ENCODE assay signal across 9 cellular contexts in genomic region chr12:54596526-54596946, GRCh38. TPM values are rescaled to one million over a fixed set of nuclear protein-coding genes. Genes with fewer than 3 reads are reported as not detected.
DNase-seq lines count a peak whose midpoint lies in the region; ATAC-seq and TF ChIP-seq lines count a peak whose summit lies in the region.
"Had no signal": no experiment of that assay in that cellular context is flagged by ENCODE, and none has a peak within 500 bp of the region (broad histone marks: within the 10 kb centered on the region; RNA-seq: fewer than 3 reads in every experiment).

No MANE protein-coding gene starts in this region.

- 23 to 29% (median 28%) methylated on average over 3 of the region's 3 CpGs for WGBS in ovary, 3 donors

- TF ChIP-seq POLR2A in HCT116 (IDR thresholded peaks at IDR 0.05; ENCODE audit: borderline replicate concordance, extremely low read depth, insufficient read depth, insufficient read length) (no peak), Peyer's patch (IDR thresholded peaks at IDR 0.05) (no peak), ovary (IDR thresholded peaks at IDR 0.05) (no peak)

- intact Hi-C loops in CD14-positive monocyte (cut with micrococcal nuclease) (no loop called here), HCT116 (cut with micrococcal nuclease) (loop anchor here (5.0 kb wide), 1 partner anchor 361 kb away; no protein-coding TSS in a partner anchor), ovary (cut with DNase I) (no loop called here)

- no peak overlapping the region for H3K27ac Mint-ChIP-seq in CD14-positive monocyte
- no peak overlapping the region for H3K27ac Mint-ChIP-seq in type B pancreatic cell

- H3K9me3 Mint-ChIP-seq in CD14-positive monocyte, result no peaks in the 10 kb centered on the region
- H3K9me3 Mint-ChIP-seq in type B pancreatic cell, result no peaks in the 10 kb centered on the region

- H3K4me1 Mint-ChIP-seq in CD14-positive monocyte (peaks cover 2% of the 10 kb centered on the region), type B pancreatic cell (ENCODE audit: unreplicated experiment) (peaks cover 4% of the 10 kb centered on the region)

- H3K27me3 Mint-ChIP-seq in CD14-positive monocyte (ENCODE audit: low read depth in 3 of 3) (peaks cover 8 to 19% (median 13%) of the 10 kb centered on the region in 3 donors), type B pancreatic cell (peaks cover 33% of the 10 kb centered on the region)

- H3K9me3 ChIP-seq in HCT116 (ENCODE audit: control insufficient read depth in 1 of 2, insufficient read depth in 1 of 2, low read depth in 1 of 2, low read length in 2 of 2) (no peaks in the 10 kb centered on the region), Peyer's patch (no peaks in the 10 kb centered on the region), ovary (no peaks in the 10 kb centered on the region)

- no peaks in the 10 kb centered on the region for H4K20me1 ChIP-seq in HCT116 (ENCODE audit: insufficient read depth)

- no TSS peak for BruUV-seq in HCT116 (replicated peaks; lab: Mats Ljungman, UMichigan)

- H3K27me3 ChIP-seq in HCT116 (ENCODE audit: insufficient read depth, low read length) (no peaks in the 10 kb centered on the region; the same call in 1 of the 2 replicates), Peyer's patch (no peaks in the 10 kb centered on the region), ovary (no peaks in the 10 kb centered on the region)

- peak overlapping the region; percentile 65 for H2AFZ ChIP-seq in HCT116 (ENCODE audit: low read depth, low read length, poor library complexity, severe bottlenecking)

- DNase-seq in CD14-positive monocyte (ENCODE audit: low spot score) (peak; percentile 22), HCT116 (ENCODE audit: low read depth, low spot score) (peak; percentile 57), Peyer's patch (peak; percentile 44 to 84 (median 70)), germinal center (ENCODE audit: low spot score) (peak; percentile 43), ovary (peak; percentile 33 to 81 (median 70)), type B pancreatic cell (ENCODE audit: extremely low spot score, unreplicated experiment) (no peak), NCI-H1048 (lab: John Stamatoyannopoulos, UW) (no peak)
- peak; percentile 19 for DNase-seq in activated effector memory CD4-positive, alpha-beta T cell treated with Interleukin-2 at 50 U/mL for 16 hours

- peak; percentile 95 for ATAC-seq in HCT116

- TF ChIP-seq EP300 in ovary (IDR thresholded peaks at IDR 0.05), result no peak

- no peaks in the 10 kb centered on the region for H3K9me2 ChIP-seq in HCT116 (ENCODE audit: insufficient read depth)

- H3K4me2 ChIP-seq in HCT116 (ENCODE audit: low read length), result peak overlapping the region; percentile 32

- peak; percentile 69 for TF ChIP-seq RAD21 in HCT116 (IDR thresholded peaks at IDR 0.05; ENCODE audit: low read depth)

- H3K27ac ChIP-seq in HCT116 (ENCODE audit: low read depth, low read length), result no peak overlapping the region
- H3K27ac ChIP-seq in Peyer's patch, result no peak overlapping the region
- no peak overlapping the region for H3K27ac ChIP-seq in ovary

- H3K79me2 ChIP-seq in HCT116 (ENCODE audit: insufficient read depth, low read length), result no peaks in the 10 kb centered on the region

- H3K9ac ChIP-seq in HCT116 (ENCODE audit: low read length), result no peak overlapping the region

- no peaks in the 10 kb centered on the region for H3K4me1 ChIP-seq in HCT116 (ENCODE audit: control insufficient read depth in 1 of 2, insufficient read depth in 2 of 2, low read length in 2 of 2)
- no peaks in the 10 kb centered on the region for H3K4me1 ChIP-seq in Peyer's patch
- H3K4me1 ChIP-seq in ovary (ENCODE audit: insufficient read depth), result no peaks in the 10 kb centered on the region

- TF ChIP-seq CTCF in CD14-positive monocyte (IDR thresholded peaks at IDR 0.05) (peak; percentile 86), HCT116 (IDR thresholded peaks at IDR 0.05 in 2 of 3, conservative IDR thresholded peaks at IDR 0.05 in 1 of 3; ENCODE audit: borderline replicate concordance in 1 of 3, insufficient read depth in 1 of 3, low read depth in 2 of 3, low read length in 2 of 3) (peak; percentile 69 to 91 (median 90)), Peyer's patch (IDR thresholded peaks at IDR 0.05) (peak in 5 of 6 experiments; percentile 50 to 79 (median 63)), ovary (IDR thresholded peaks at IDR 0.05) (peak; percentile 35 to 70 (median 49)), type B pancreatic cell (conservative IDR thresholded peaks at IDR 0.05) (peak; percentile 91)

- H3K36me3 Mint-ChIP-seq in CD14-positive monocyte (no peaks in the 10 kb centered on the region), type B pancreatic cell (no peaks in the 10 kb centered on the region)

- H3K4me3 Mint-ChIP-seq in CD14-positive monocyte (no peak overlapping the region), type B pancreatic cell (no peak overlapping the region)

- RAD21 ChIA-PET in HCT116 (lab: Charles Lee; ENCODE audit: low non-redundant PET in 1 of 2, low total read pairs in 2 of 2, uncharacterized antibody in 2 of 2, unreplicated experiment in 2 of 2), result interaction anchor here in 1 of 2 experiments (1.4 kb wide), 1 partner anchor 62 kb away, joined by 3 read pairs; no protein-coding TSS in a partner anchor

- CTCF ChIA-PET in HCT116 (lab: Charles Lee), result interaction anchor here (0.8 to 1.9 kb wide), 16 partner anchors 9 to 476 kb away, joined by 3 to 18 read pairs (median 4); no protein-coding TSS in a partner anchor

- H3K36me3 ChIP-seq in HCT116 (ENCODE audit: control insufficient read depth in 1 of 2, insufficient read depth in 2 of 2, low read length in 2 of 2) (no peaks in the 10 kb centered on the region), Peyer's patch (no peaks in the 10 kb centered on the region), ovary (no peaks in the 10 kb centered on the region)

- POLR2A ChIA-PET in HCT116 (lab: Charles Lee), result no interaction called here

- H3K4me3 ChIP-seq in HCT116 (replicated peaks in 1 of 2; ENCODE audit: low read depth in 1 of 2, low read length in 2 of 2) (no peak overlapping the region), Peyer's patch (no peak overlapping the region), ovary (no peak overlapping the region)

TF ChIP-seq in HCT116, 20 proteins besides CTCF, POLR2A, EP300 and RAD21:
- TF ChIP-seq CEBPB (IDR thresholded peaks at IDR 0.05; ENCODE audit: low read depth) (no peak), TCF7L2 (IDR thresholded peaks at IDR 0.05; ENCODE audit: borderline replicate concordance, extremely low read depth, insufficient read depth, insufficient read length) (peak; percentile 47)

RNA-seq across cellular contexts. Expression of gene PPP1R1A, which starts 8.1 kb away (rescaled TPM):
- polyA plus RNA-seq in CD14-positive monocyte (not detected), ovary (1 to 10 TPM; 6.2 to 6.6 TPM)
- total RNA-seq in HCT116 (2021; ENCODE audit: unreplicated experiment) (0.61 TPM), Peyer's patch (1 to 10 TPM; 1.1 to 4.1 (median 1.8) TPM), ovary (10 to 100 TPM in 2 of 7 donors, 1 to 10 TPM in 5; 2.0 to 25.2 (median 6.0) TPM), type B pancreatic cell (ENCODE audit: low replicate concordance) (24.9 and 43.3 TPM in 2 replicates)
- polyA plus RNA-seq in HCT116 (2012), result 0.60 and 1.1 TPM in 2 replicates

RNA-seq across cellular contexts. Expression of gene LACRT, which starts 38.2 kb away (rescaled TPM):
- polyA plus RNA-seq in CD14-positive monocyte, result not detected
- total RNA-seq in HCT116 (2021; ENCODE audit: unreplicated experiment), result not detected
- not detected in 2 replicates for polyA plus RNA-seq in HCT116 (2012)
- total RNA-seq in Peyer's patch, result not detected
- not detected for total RNA-seq in ovary
- polyA plus RNA-seq in ovary, result not detected
- total RNA-seq in type B pancreatic cell (ENCODE audit: low replicate concordance), result not detected in 2 replicates
- total RNA-seq: temporal lobe had no signal

RNA-seq across cellular contexts. Expression of gene PDE1B, which starts 47.1 kb away (rescaled TPM):
- polyA plus RNA-seq in CD14-positive monocyte (under 1 TPM; 0.57 to 0.82 TPM), ovary (10 to 100 TPM; 19.2 to 35.4 TPM)
- total RNA-seq in HCT116 (2021; ENCODE audit: unreplicated experiment) (0.52 TPM), Peyer's patch (1 to 10 TPM in 3 of 4 donors, under 1 TPM in 1; 0.88 to 9.1 (median 2.9) TPM), ovary (10 to 100 TPM; 12.5 to 33.3 (median 22.7) TPM), type B pancreatic cell (ENCODE audit: low replicate concordance) (0.10 and 3.6 TPM in 2 replicates)
- 0.09 and 0.11 TPM in 2 replicates for polyA plus RNA-seq in HCT116 (2012)

RNA-seq across cellular contexts. Expression of gene DCD, which starts 51.6 kb away (rescaled TPM):
- polyA plus RNA-seq in CD14-positive monocyte, result not detected
- total RNA-seq in HCT116 (2021; ENCODE audit: unreplicated experiment), result not detected
- not detected in 2 replicates for polyA plus RNA-seq in HCT116 (2012)
- total RNA-seq in Peyer's patch, result not detected
- total RNA-seq in ovary, result not detected
- not detected for polyA plus RNA-seq in ovary
- total RNA-seq in type B pancreatic cell (ENCODE audit: low replicate concordance), result not detected in 2 replicates
- total RNA-seq: temporal lobe had no signal

Comparison
In these comparisons a context has a peak if more than half of its experiments do, and no peak if none do; other contexts are left out.
1. DNase-seq: peak in CD14-positive monocyte (single experiment), HCT116 (single experiment), Peyer's patch (3 of 3), activated effector memory CD4-positive, alpha-beta T cell treated with Interleukin-2 at 50 U/mL for 16 hours (single experiment), germinal center (single experiment) and ovary (5 of 5); none in type B pancreatic cell (single experiment) and NCI-H1048 (single experiment).
2. Peak in every context shown above with its lines, with median percentiles within 50 percentile points of each other: CTCF ChIP-seq.